21 cellular contexts compared by ENCODE assay signal in the genomic region with DNA sequence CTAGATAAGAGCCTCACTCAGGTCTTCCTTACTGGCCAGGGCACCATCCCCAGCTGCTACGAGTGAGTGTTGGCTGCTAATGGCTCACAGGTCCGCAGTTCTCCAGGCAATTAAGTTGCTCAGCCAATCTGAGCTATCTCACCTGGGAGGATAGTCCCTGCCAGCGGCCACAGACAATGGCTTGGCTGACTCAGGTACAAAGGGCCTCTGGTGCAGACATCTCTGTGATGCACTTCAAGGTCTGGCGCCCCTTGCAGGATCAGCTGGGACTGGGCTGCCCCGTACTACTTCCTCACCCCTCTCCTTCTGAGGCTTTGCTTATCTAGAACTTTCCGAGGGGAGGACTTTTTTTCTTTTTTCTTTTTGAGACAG. TPM values are rescaled to one million over a fixed set of nuclear protein-coding genes. Genes with fewer than 3 reads are reported as not detected.
A peak's percentile ranks its signal among the peaks of the same experiment; 100 is the strongest.
DNase-seq lines count a peak whose midpoint lies in the region; ATAC-seq and TF ChIP-seq lines count a peak whose summit lies in the region.
"Had no signal": no experiment of that assay in that cellular context is flagged by ENCODE, and none has a peak within 500 bp of the region (broad histone marks: within the 10 kb centered on the region; RNA-seq: fewer than 3 reads in every experiment).

No MANE protein-coding gene starts in this region.

- no peak overlapping the region for H3K27ac Mint-ChIP-seq in stimulated activated naive B cell treated with anti-CD40 and anti-IgM and Interleukin-4, amounts not matched to agents 10 μg/mL and 1 μg/mL and 100 μg/mL, for 72 hours
- no peak overlapping the region for H3K27ac Mint-ChIP-seq in endothelial cell (ENCODE audit: unreplicated experiment)
- H3K27ac Mint-ChIP-seq in activated T-cell treated with anti-CD3 and anti-CD28 coated beads, Interleukin-2, amount 50 U/mL, for 72 hours: no peak overlapping the region
- H3K27ac Mint-ChIP-seq: activated CD4-positive, alpha-beta T cell treated with anti-CD3 and anti-CD28 coated beads for 36 hours; activated naive CD4-positive, alpha-beta T cell treated with anti-CD3 and anti-CD28 coated beads for 36 hours; immature natural killer cell; neural progenitor cell; stimulated activated effector memory CD8-positive, alpha-beta T cell treated with anti-CD3 and anti-CD28 coated beads, Interleukin-12 subunit alpha, Interleukin-12 subunit beta, amount 100 ng/mL, for 72 hours had no signal

- DNase-seq in SKM-1 treated with dmso at 0.1 percent for 144 hours (lab: John Stamatoyannopoulos, UW; ENCODE audit: unreplicated experiment): peak; percentile 24
- DNase-seq in SKM-1 (lab: John Stamatoyannopoulos, UW; ENCODE audit: unreplicated experiment): no peak
- DNase-seq in Peyer's patch: peak in 2 of 3 donors; percentile 77 to 81
- DNase-seq in stimulated activated naive B cell treated with anti-CD40 and anti-IgM and Interleukin-4, amounts not matched to agents 10 μg/mL and 1 μg/mL and 100 μg/mL, for 72 hours: no peak
- DNase-seq in endothelial cell (ENCODE audit: low spot score): no peak
- DNase-seq in left lobe of liver (ENCODE audit: low spot score): no peak
- DNase-seq in activated T-cell treated with anti-CD3 and anti-CD28 coated beads, Interleukin-2, amount 50 U/mL, for 72 hours: no peak
- DNase-seq: activated CD4-positive, alpha-beta T cell treated with anti-CD3 and anti-CD28 coated beads for 36 hours; activated naive CD4-positive, alpha-beta T cell treated with anti-CD3 and anti-CD28 coated beads for 36 hours; activated T-cell treated with anti-CD3 and anti-CD28 coated beads, Interleukin-2, amount 50 U/mL, for 48 hours; amniotic stem cell; cortex of kidney; immature natural killer cell; KBM-7; NCI-H1930; NCI-H446 had no signal

- H3K4me3 ChIP-seq in Peyer's patch: no peak overlapping the region
- H3K4me3 ChIP-seq: neural progenitor cell had no signal

- H3K36me3 ChIP-seq in Peyer's patch: no peaks in the 10 kb centered on the region
- H3K36me3 ChIP-seq: neural progenitor cell had no signal

- H3K27me3 Mint-ChIP-seq in stimulated activated naive B cell treated with anti-CD40 and anti-IgM and Interleukin-4, amounts not matched to agents 10 μg/mL and 1 μg/mL and 100 μg/mL, for 72 hours: peaks cover 22 to 28% of the 10 kb centered on the region in 2 donors
- no peaks in the 10 kb centered on the region for H3K27me3 Mint-ChIP-seq in endothelial cell (ENCODE audit: unreplicated experiment)
- no peaks in the 10 kb centered on the region for H3K27me3 Mint-ChIP-seq in activated T-cell treated with anti-CD3 and anti-CD28 coated beads, Interleukin-2, amount 50 U/mL, for 72 hours (ENCODE audit: low read depth)

- no peaks in the 10 kb centered on the region for H3K27me3 ChIP-seq in Peyer's patch
- H3K27me3 ChIP-seq: neural progenitor cell had no signal

- no peak overlapping the region for H3K4me3 Mint-ChIP-seq in stimulated activated naive B cell treated with anti-CD40 and anti-IgM and Interleukin-4, amounts not matched to agents 10 μg/mL and 1 μg/mL and 100 μg/mL, for 72 hours
- H3K4me3 Mint-ChIP-seq in endothelial cell (ENCODE audit: unreplicated experiment): no peak overlapping the region
- no peak overlapping the region for H3K4me3 Mint-ChIP-seq in activated T-cell treated with anti-CD3 and anti-CD28 coated beads, Interleukin-2, amount 50 U/mL, for 72 hours
- H3K4me3 Mint-ChIP-seq: activated CD4-positive, alpha-beta T cell treated with anti-CD3 and anti-CD28 coated beads for 36 hours; activated naive CD4-positive, alpha-beta T cell treated with anti-CD3 and anti-CD28 coated beads for 36 hours; immature natural killer cell; neural progenitor cell; stimulated activated effector memory CD8-positive, alpha-beta T cell treated with anti-CD3 and anti-CD28 coated beads, Interleukin-12 subunit alpha, Interleukin-12 subunit beta, amount 100 ng/mL, for 72 hours had no signal

- H3K4me1 Mint-ChIP-seq in stimulated activated naive B cell treated with anti-CD40 and anti-IgM and Interleukin-4, amounts not matched to agents 10 μg/mL and 1 μg/mL and 100 μg/mL, for 72 hours: peaks cover 6 to 12% of the 10 kb centered on the region in 2 donors
- no peaks in the 10 kb centered on the region for H3K4me1 Mint-ChIP-seq in endothelial cell (ENCODE audit: unreplicated experiment)
- no peaks in the 10 kb centered on the region for H3K4me1 Mint-ChIP-seq in activated T-cell treated with anti-CD3 and anti-CD28 coated beads, Interleukin-2, amount 50 U/mL, for 72 hours (ENCODE audit: low read depth)
- H3K4me1 Mint-ChIP-seq: activated CD4-positive, alpha-beta T cell treated with anti-CD3 and anti-CD28 coated beads for 36 hours; immature natural killer cell; stimulated activated effector memory CD8-positive, alpha-beta T cell treated with anti-CD3 and anti-CD28 coated beads, Interleukin-12 subunit alpha, Interleukin-12 subunit beta, amount 100 ng/mL, for 72 hours had no signal

- peaks cover 0 to 7% (median 0%) of the 10 kb centered on the region in 4 donors for H3K4me1 ChIP-seq in Peyer's patch
- H3K4me1 ChIP-seq: neural progenitor cell had no signal

- peak in 1 of 2 donors; percentile 11 for TF ChIP-seq POLR2A in Peyer's patch (IDR thresholded peaks at IDR 0.05)

- H3K9me3 ChIP-seq in Peyer's patch: peaks cover 0 to 4% (median 0%) of the 10 kb centered on the region in 4 donors

- TF ChIP-seq CTCF in Peyer's patch (IDR thresholded peaks at IDR 0.05): peak in 3 of 6 experiments; percentile 22 to 43 (median 29)
- no peak for TF ChIP-seq CTCF in endothelial cell (IDR thresholded peaks at IDR 0.05; ENCODE audit: unreplicated experiment)

- H3K27ac ChIP-seq in Peyer's patch: peak overlapping the region in 2 of 4 donors; percentile 27 to 52
- H3K27ac ChIP-seq: C4-2B, neural progenitor cell, RWPE1 had no signal

- peaks cover 1 to 6% of the 10 kb centered on the region in 2 donors for H3K36me3 Mint-ChIP-seq in stimulated activated naive B cell treated with anti-CD40 and anti-IgM and Interleukin-4, amounts not matched to agents 10 μg/mL and 1 μg/mL and 100 μg/mL, for 72 hours
- no peaks in the 10 kb centered on the region for H3K36me3 Mint-ChIP-seq in endothelial cell (ENCODE audit: low read depth, unreplicated experiment)
- no peaks in the 10 kb centered on the region for H3K36me3 Mint-ChIP-seq in activated T-cell treated with anti-CD3 and anti-CD28 coated beads, Interleukin-2, amount 50 U/mL, for 72 hours (ENCODE audit: insufficient read depth in 2 of 2)
- H3K36me3 Mint-ChIP-seq: immature natural killer cell; neural progenitor cell; stimulated activated effector memory CD8-positive, alpha-beta T cell treated with anti-CD3 and anti-CD28 coated beads, Interleukin-12 subunit alpha, Interleukin-12 subunit beta, amount 100 ng/mL, for 72 hours had no signal

- ATAC-seq in esophagus mucosa (peak; percentile 73), left lobe of liver (no peak)
- peak; percentile 36 to 46 for ATAC-seq in stimulated activated naive B cell treated with anti-CD40 and anti-IgM and Interleukin-4, amounts not matched to agents 10 μg/mL and 1 μg/mL and 100 μg/mL, for 72 hours (replicated peaks)
- ATAC-seq in activated T-cell treated with anti-CD3 and anti-CD28 coated beads, Interleukin-2, amount 50 U/mL, for 72 hours (replicated peaks in 1 of 2): no peak
- ATAC-seq: activated CD4-positive, alpha-beta T cell treated with anti-CD3 and anti-CD28 coated beads for 36 hours; stimulated activated effector memory CD8-positive, alpha-beta T cell treated with anti-CD3 and anti-CD28 coated beads, Interleukin-12 subunit alpha, Interleukin-12 subunit beta, amount 100 ng/mL, for 72 hours had no signal

- H3K9me3 Mint-ChIP-seq in stimulated activated naive B cell treated with anti-CD40 and anti-IgM and Interleukin-4, amounts not matched to agents 10 μg/mL and 1 μg/mL and 100 μg/mL, for 72 hours: peaks cover 3% of the 10 kb centered on the region in 2 donors
- H3K9me3 Mint-ChIP-seq in endothelial cell (ENCODE audit: unreplicated experiment): no peaks in the 10 kb centered on the region
- no peaks in the 10 kb centered on the region for H3K9me3 Mint-ChIP-seq in activated T-cell treated with anti-CD3 and anti-CD28 coated beads, Interleukin-2, amount 50 U/mL, for 72 hours
- H3K9me3 Mint-ChIP-seq: activated naive CD4-positive, alpha-beta T cell treated with anti-CD3 and anti-CD28 coated beads for 36 hours; immature natural killer cell; neural progenitor cell; stimulated activated effector memory CD8-positive, alpha-beta T cell treated with anti-CD3 and anti-CD28 coated beads, Interleukin-12 subunit alpha, Interleukin-12 subunit beta, amount 100 ng/mL, for 72 hours had no signal

RNA-seq across cellular contexts. Expression of a gene that starts 49.2 kb away (rescaled TPM):
- total RNA-seq in Peyer's patch (10 to 100 TPM; 20.8 to 31.4 (median 27.5) TPM), esophagus mucosa (208 TPM), endothelial cell (ENCODE audit: unreplicated experiment) (8.6 TPM), left lobe of liver (86.6 TPM)
- total RNA-seq in activated T-cell treated with anti-CD3 and anti-CD28 coated beads, Interleukin-2, amount 50 U/mL, for 72 hours: under 1 TPM in 1 of 2 donors, not detected in 1; 0.07 TPM
- total RNA-seq: activated CD4-positive, alpha-beta T cell treated with anti-CD3 and anti-CD28 coated beads for 36 hours; activated naive CD4-positive, alpha-beta T cell treated with anti-CD3 and anti-CD28 coated beads for 36 hours had no signal

Comparison
In these comparisons a context has a peak if more than half of its experiments do, and no peak if none do; other contexts are left out.
1. DNase-seq: peak in SKM-1 treated with dmso at 0.1 percent for 144 hours (single experiment) and Peyer's patch (2 of 3); none in SKM-1 (single experiment), stimulated activated naive B cell treated with anti-CD40 and anti-IgM and Interleukin-4, amounts not matched to agents 10 μg/mL and 1 μg/mL and 100 μg/mL, for 72 hours (single experiment), endothelial cell (single experiment), left lobe of liver (single experiment) and activated T-cell treated with anti-CD3 and anti-CD28 coated beads, Interleukin-2, amount 50 U/mL, for 72 hours (0 of 2).
2. ATAC-seq: peak in esophagus mucosa (single experiment) and stimulated activated naive B cell treated with anti-CD40 and anti-IgM and Interleukin-4, amounts not matched to agents 10 μg/mL and 1 μg/mL and 100 μg/mL, for 72 hours (2 of 2); none in left lobe of liver (single experiment) and activated T-cell treated with anti-CD3 and anti-CD28 coated beads, Interleukin-2, amount 50 U/mL, for 72 hours (0 of 2).